19 cellular contexts compared by ENCODE assay signal in the genomic region with DNA sequence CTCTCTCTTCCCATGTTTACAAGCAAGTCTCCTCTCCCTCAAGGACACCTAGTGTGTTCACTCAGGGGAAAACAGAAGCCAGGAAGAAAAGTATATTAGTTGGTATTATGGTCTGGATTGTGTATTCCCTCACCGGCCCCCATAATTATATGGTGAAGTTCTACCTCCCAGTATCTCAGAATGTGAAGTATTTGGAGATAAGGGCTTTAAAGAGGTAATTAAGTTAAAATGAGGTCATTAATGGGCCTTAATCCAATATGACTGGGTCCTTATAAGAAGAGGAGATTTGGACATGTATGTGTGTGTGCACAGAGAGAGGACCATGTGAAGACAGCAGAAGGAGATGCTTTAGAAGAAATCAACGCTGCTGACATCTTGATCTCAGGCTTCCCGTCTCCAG.
"Had no signal": no experiment of that assay in that cellular context is flagged by ENCODE, and none has a peak within 500 bp of the region (broad histone marks: within the 10 kb centered on the region; RNA-seq: fewer than 3 reads in every experiment).

No MANE protein-coding gene starts in this region.

- H3K27me3 ChIP-seq: MG63 had no signal

- ATAC-seq: T-cell had no signal

- DNase-seq: Karpas-422, KG1, MG63, NCI-H1092, NCI-H1105 treated with DMSO at 0.1 percent for 48 hours, NCI-H1417 treated with DMSO at 0.1 percent for 48 hours, NCI-H146, NCI-H1694 treated with DMSO at 0.1 percent for 48 hours, NCI-H2029, NCI-H2081 treated with DMSO at 0.1 percent for 48 hours, NCI-H345, NCI-H446 treated with DMSO at 0.1 percent for 48 hours, NCI-H510A treated with DMSO at 0.1 percent for 48 hours, NCI-H526, RPMI8226, SHP77, SW 1271, T-cell had no signal

- H3K9me3 ChIP-seq: MG63 had no signal

- H3K27ac ChIP-seq: HL-60 had no signal

- H3K4me3 ChIP-seq: MG63 had no signal

- H3K36me3 ChIP-seq: MG63 had no signal
